ENCODE assay signal across 8 cellular contexts in the genomic region with DNA sequence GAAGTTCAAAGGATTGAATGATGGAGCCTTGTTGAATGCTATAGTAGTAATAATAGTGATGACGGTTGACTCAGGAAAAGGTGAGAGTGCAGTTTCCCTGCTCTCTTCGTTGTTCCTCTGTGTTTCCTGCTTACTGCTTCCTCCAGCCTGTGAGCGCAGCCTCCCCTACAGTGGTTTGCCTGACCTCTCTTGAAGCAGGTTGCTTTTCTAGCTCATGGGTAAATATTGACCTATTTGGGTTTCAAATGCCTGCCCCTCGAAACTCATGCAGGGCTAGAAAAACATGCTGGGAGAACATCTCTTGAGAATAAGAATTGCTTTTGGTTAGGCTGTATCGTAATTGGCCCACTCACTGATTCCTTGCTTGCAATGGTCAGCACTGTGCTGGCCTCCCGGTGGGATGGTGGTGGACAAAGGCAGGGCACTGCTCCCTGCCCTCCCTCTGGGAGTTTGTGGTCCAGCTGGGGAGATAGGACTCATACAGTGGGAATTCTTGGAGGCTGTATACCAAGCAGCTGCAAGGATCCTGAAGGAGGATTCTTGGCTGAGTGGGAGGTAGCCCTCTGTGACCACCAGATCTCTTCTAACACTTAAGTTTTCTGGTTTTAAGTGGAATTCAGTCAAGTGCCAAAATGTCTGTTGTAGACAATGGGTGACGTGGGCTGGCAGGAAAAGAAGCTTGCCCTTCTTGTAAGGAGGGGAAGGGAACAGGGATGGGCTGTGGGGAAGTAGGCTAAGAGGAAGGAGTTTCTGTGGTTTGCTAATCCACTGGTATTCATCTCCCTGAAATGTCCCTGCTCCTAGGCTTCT. TPM values are rescaled to one million over a fixed set of nuclear protein-coding genes. Genes with fewer than 3 reads are reported as not detected.
A peak's percentile ranks its signal among the peaks of the same experiment; 100 is the strongest.
DNase-seq lines count a peak whose midpoint lies in the region; ATAC-seq, FAIRE-seq and TF ChIP-seq lines count a peak whose summit lies in the region.

No MANE protein-coding gene starts in this region.

- H3K27me3 Mint-ChIP-seq in astrocyte (ENCODE audit: low read depth, unreplicated experiment) = no peaks in the 10 kb centered on the region

- no peak for TF ChIP-seq POLR2A in thyroid gland (IDR thresholded peaks at IDR 0.05)

- H3K36me3 ChIP-seq in astrocyte (ENCODE audit: insufficient read depth, low read length) (no peaks in the 10 kb centered on the region), thyroid gland (no peaks in the 10 kb centered on the region)

- no peak overlapping the region for H2AFZ ChIP-seq in astrocyte (ENCODE audit: low read depth, low read length)

- DNase-seq in SIG-M5 treated with dmso at 0.1 percent for 504 hours (lab: John Stamatoyannopoulos, UW; ENCODE audit: unreplicated experiment) = peak; percentile 56
- DNase-seq in SIG-M5 (lab: John Stamatoyannopoulos, UW) = no peak
- DNase-seq in astrocyte (ENCODE audit: low read depth) = peak; percentile 100
- DNase-seq in thyroid gland = peak; percentile 34 to 51
- DNase-seq in effector CD8-positive, alpha-beta T cell (lab: John Stamatoyannopoulos, UW) = no peak

- no peaks in the 10 kb centered on the region for H3K9me3 ChIP-seq in astrocyte (ENCODE audit: insufficient read depth, low read depth, low read length)
- H3K9me3 ChIP-seq in thyroid gland = no peaks in the 10 kb centered on the region

- peak overlapping the region; percentile 86 for H3K27ac ChIP-seq in astrocyte (ENCODE audit: low read depth, low read length)
- peak overlapping the region; percentile 49 for H3K27ac ChIP-seq in layer of hippocampus (ENCODE audit: low read depth, low read length)
- peak overlapping the region; percentile 63 to 88 (median 73) for H3K27ac ChIP-seq in thyroid gland

- no peak for ATAC-seq in HG03378 (IDR thresholded peaks at IDR 0.05; ENCODE audit: unreplicated experiment)
- no peak for ATAC-seq in GM18498 (IDR thresholded peaks at IDR 0.05; ENCODE audit: unreplicated experiment)

- intact Hi-C loops in thyroid gland (cut with DNase I) = no loop called here

- 47 to 53% methylated on average over 7 of the region's 7 CpGs for WGBS in thyroid gland, 2 donors

- peak; percentile 26 for FAIRE-seq in astrocyte (lab: Jason Lieb, UNC)

- H3K4me2 ChIP-seq in astrocyte (ENCODE audit: low read length) = peak overlapping the region; percentile 75

- H3K27me3 ChIP-seq in astrocyte (ENCODE audit: insufficient read depth, low read length) (no peaks in the 10 kb centered on the region), layer of hippocampus (ENCODE audit: control insufficient read depth, insufficient read depth, low read length) (no peaks in the 10 kb centered on the region), thyroid gland (no peaks in the 10 kb centered on the region)

- H3K4me1 ChIP-seq in astrocyte (ENCODE audit: insufficient read depth, low read length) = peaks cover 34% of the 10 kb centered on the region
- H3K4me1 ChIP-seq in thyroid gland = peaks cover 30 to 77% of the 10 kb centered on the region in 2 donors

- H3K27ac Mint-ChIP-seq in astrocyte (ENCODE audit: unreplicated experiment) = peak overlapping the region; percentile 83

- no peak for TF ChIP-seq CTCF in astrocyte (IDR thresholded peaks at IDR 0.05; ENCODE audit: insufficient read depth, low read depth, low read length)
- no peak for TF ChIP-seq CTCF in thyroid gland (IDR thresholded peaks at IDR 0.05)

- peak overlapping the region; percentile 69 for H3K9ac ChIP-seq in astrocyte (ENCODE audit: low read length)

- peaks cover 3% of the 10 kb centered on the region for H3K9me3 Mint-ChIP-seq in astrocyte (ENCODE audit: unreplicated experiment)

- H4K20me1 ChIP-seq in astrocyte (ENCODE audit: insufficient read depth, low read length) = no peaks in the 10 kb centered on the region

- peaks cover 55% of the 10 kb centered on the region for H3K4me1 Mint-ChIP-seq in astrocyte (ENCODE audit: low read depth, unreplicated experiment)

- H3K4me3 ChIP-seq in astrocyte (ENCODE audit: insufficient read depth, low read depth, low read length) = no peak overlapping the region
- H3K4me3 ChIP-seq in thyroid gland (replicated peaks in 1 of 3) = no peak overlapping the region

- peaks cover 1% of the 10 kb centered on the region for H3K36me3 Mint-ChIP-seq in astrocyte (ENCODE audit: low read depth, unreplicated experiment)

- peak overlapping the region; percentile 66 for H3K4me3 Mint-ChIP-seq in astrocyte (ENCODE audit: unreplicated experiment)

- peaks cover 4% of the 10 kb centered on the region for H3K79me2 ChIP-seq in astrocyte (ENCODE audit: insufficient read depth, low read length)

RNA-seq across cellular contexts. Expression of a gene that starts 5.4 kb away (rescaled TPM):
- total RNA-seq in astrocyte = 155 and 176 TPM in 2 replicates
- total RNA-seq in thyroid gland = 100 to 1,000 TPM in 3 of 4 donors, 10 to 100 TPM in 1; 86.9 to 202 (median 168) TPM

RNA-seq across cellular contexts. Expression of a gene that starts 6.0 kb away (rescaled TPM):
- total RNA-seq in astrocyte = 17.1 and 17.6 TPM in 2 replicates
- 10 to 100 TPM; 13.6 to 41.3 (median 20.7) TPM for total RNA-seq in thyroid gland

RNA-seq across cellular contexts. Expression of a gene that starts 12.3 kb away (rescaled TPM):
- 20.4 and 22.2 TPM in 2 replicates for total RNA-seq in astrocyte
- total RNA-seq in thyroid gland = 10 to 100 TPM in 3 of 4 donors, 1 to 10 TPM in 1; 8.9 to 25.2 (median 21.9) TPM

RNA-seq across cellular contexts. Expression of a gene that starts 12.8 kb away (rescaled TPM):
- total RNA-seq in astrocyte (30.6 and 35.3 TPM in 2 replicates), thyroid gland (100 to 1,000 TPM in 3 of 4 donors, 10 to 100 TPM in 1; 89.6 to 171 (median 121) TPM)

RNA-seq across cellular contexts. Expression of a gene that starts 21.7 kb away (rescaled TPM):
- total RNA-seq in astrocyte (14.3 and 17.8 TPM in 2 replicates), thyroid gland (10 to 100 TPM; 24.0 to 30.1 (median 25.8) TPM)

Comparison
In these comparisons a context has a peak if more than half of its experiments do, and no peak if none do; other contexts are left out.
1. DNase-seq: peak in SIG-M5 treated with dmso at 0.1 percent for 504 hours (single experiment), astrocyte (single experiment) and thyroid gland (2 of 2); none in SIG-M5 (single experiment) and effector CD8-positive, alpha-beta T cell (single experiment).
2. Peak in every context shown above with its lines, with median percentiles within 50 percentile points of each other: H3K27ac ChIP-seq.